14 cellular contexts compared by ENCODE assay signal in genomic region chr5:109028608-109029299, GRCh38.
DNase-seq lines count a peak whose midpoint lies in the region; ATAC-seq and TF ChIP-seq lines count a peak whose summit lies in the region.
"Had no signal": no experiment of that assay in that cellular context is flagged by ENCODE, and none has a peak within 500 bp of the region (broad histone marks: within the 10 kb centered on the region; RNA-seq: fewer than 3 reads in every experiment).

No MANE protein-coding gene starts in this region.

- H3K4me3 ChIP-seq in fibroblast of mammary gland (ENCODE audit: control insufficient read depth, low read depth, low read length): no peak overlapping the region
- H3K4me3 ChIP-seq in psoas muscle: no peak overlapping the region
- H3K4me3 ChIP-seq: BLaER1 treated with 17β-estradiol and CSF1 and Interleukin-3, amounts not matched to agents 10 nM and 100 nM; GM23338 had no signal

- H3K9me3 ChIP-seq in psoas muscle: no peaks in the 10 kb centered on the region

- peak; percentile 15 for DNase-seq in fibroblast of mammary gland (ENCODE audit: low read depth)
- no peak for DNase-seq in cerebellar nuclear complex (lab: John Stamatoyannopoulos, UW)
- no peak for DNase-seq in posterior vena cava (ENCODE audit: low spot score)
- no peak for DNase-seq in psoas muscle
- DNase-seq in iPS-NIHi7 (ENCODE audit: extremely low spot score): no peak
- DNase-seq: NCI-H1092, NCI-H524, retina had no signal

- H3K27me3 ChIP-seq in psoas muscle (ENCODE audit: insufficient read depth in 3 of 3, low read length in 2 of 3): no peaks in the 10 kb centered on the region
- H3K27me3 ChIP-seq: BLaER1 treated with 17β-estradiol and CSF1 and Interleukin-3, amounts not matched to agents 10 nM and 100 nM had no signal

- H3K36me3 ChIP-seq in psoas muscle (ENCODE audit: insufficient read depth in 1 of 2, low read depth in 1 of 2): no peaks in the 10 kb centered on the region

- WGBS in psoas muscle, 3 donors: 89 to 97% (median 92%) methylated on average over 2 of the region's 2 CpGs

- intact Hi-C loops in posterior vena cava (cut with DNase I): no loop called here
- intact Hi-C loops in psoas muscle (cut with DNase I): no loop called here

- no peaks in the 10 kb centered on the region for H3K4me1 ChIP-seq in psoas muscle
- H3K4me1 ChIP-seq: BLaER1 treated with 17β-estradiol and CSF1 and Interleukin-3, amounts not matched to agents 10 nM and 100 nM had no signal

- no peak overlapping the region for H3K27ac ChIP-seq in psoas muscle
- H3K27ac ChIP-seq: BLaER1 treated with 17β-estradiol and CSF1 and Interleukin-3, amounts not matched to agents 10 nM and 100 nM had no signal

- ATAC-seq in GM18909 (IDR thresholded peaks at IDR 0.05; ENCODE audit: poor library complexity, unreplicated experiment) (peak; percentile 68), GM21737 (IDR thresholded peaks at IDR 0.05; ENCODE audit: unreplicated experiment) (peak; percentile 66), HG03103 (IDR thresholded peaks at IDR 0.05; ENCODE audit: low read depth, unreplicated experiment) (peak; percentile 49), psoas muscle (no peak)
- ATAC-seq: activated naive CD4-positive, alpha-beta T cell treated with anti-CD3 and anti-CD28 coated beads, Interleukin-2, amount 50 U/mL, for 72 hours; GM23338 had no signal

- TF ChIP-seq CTCF in fibroblast of mammary gland (conservative IDR thresholded peaks at IDR 0.05; ENCODE audit: control insufficient read depth, insufficient read depth, low read depth, low read length): no peak
- TF ChIP-seq CTCF in psoas muscle (IDR thresholded peaks at IDR 0.05): no peak

Comparison
In these comparisons a context has a peak if more than half of its experiments do, and no peak if none do; other contexts are left out.
1. ATAC-seq: peak in GM18909 (single experiment), GM21737 (single experiment) and HG03103 (single experiment); none in psoas muscle (0 of 4).